In the genomic region with DNA sequence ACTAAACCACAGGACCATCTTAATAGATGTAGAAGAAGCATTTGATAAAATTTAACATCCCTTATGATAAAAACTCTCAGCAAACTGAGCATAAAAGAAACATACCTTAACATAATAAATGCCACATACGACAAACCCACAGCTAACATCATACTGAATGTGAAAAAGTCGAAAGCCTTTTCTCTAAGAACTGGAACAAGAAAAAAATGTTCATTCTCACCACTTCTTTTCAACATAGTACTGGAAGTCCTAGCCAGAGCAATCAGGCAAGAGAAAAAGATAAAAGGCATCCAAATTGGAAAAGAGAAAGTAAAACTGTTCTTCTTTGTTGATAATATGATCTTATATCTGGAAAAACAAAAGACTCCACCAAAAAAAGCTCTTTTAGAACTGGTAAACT, we compare ENCODE assay signal across 1 cellular context.
TF ChIP-seq lines count a peak whose summit lies in the region.

No MANE protein-coding gene starts in this region.

TF ChIP-seq in K562, 482 proteins besides CTCF, POLR2A, EP300 and RAD21 (continued from another document):
- TF ChIP-seq, protein P1, sequence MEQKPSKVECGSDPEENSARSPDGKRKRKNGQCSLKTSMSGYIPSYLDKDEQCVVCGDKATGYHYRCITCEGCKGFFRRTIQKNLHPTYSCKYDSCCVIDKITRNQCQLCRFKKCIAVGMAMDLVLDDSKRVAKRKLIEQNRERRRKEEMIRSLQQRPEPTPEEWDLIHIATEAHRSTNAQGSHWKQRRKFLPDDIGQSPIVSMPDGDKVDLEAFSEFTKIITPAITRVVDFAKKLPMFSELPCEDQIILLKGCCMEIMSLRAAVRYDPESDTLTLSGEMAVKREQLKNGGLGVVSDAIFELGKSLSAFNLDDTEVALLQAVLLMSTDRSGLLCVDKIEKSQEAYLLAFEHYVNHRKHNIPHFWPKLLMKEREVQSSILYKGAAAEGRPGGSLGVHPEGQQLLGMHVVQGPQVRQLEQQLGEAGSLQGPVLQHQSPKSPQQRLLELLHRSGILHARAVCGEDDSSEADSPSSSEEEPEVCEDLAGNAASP (IDR thresholded peaks at IDR 0.05), result no peak
- TF ChIP-seq ZNF551 (CRISPR knock-in tag; IDR thresholded peaks at IDR 0.05), result no peak
- no peak for TF ChIP-seq ZNF445 (CRISPR knock-in tag; IDR thresholded peaks at IDR 0.05; ENCODE audit: low read depth)
